ENCODE assay signal across 9 cellular contexts in the genomic region with DNA sequence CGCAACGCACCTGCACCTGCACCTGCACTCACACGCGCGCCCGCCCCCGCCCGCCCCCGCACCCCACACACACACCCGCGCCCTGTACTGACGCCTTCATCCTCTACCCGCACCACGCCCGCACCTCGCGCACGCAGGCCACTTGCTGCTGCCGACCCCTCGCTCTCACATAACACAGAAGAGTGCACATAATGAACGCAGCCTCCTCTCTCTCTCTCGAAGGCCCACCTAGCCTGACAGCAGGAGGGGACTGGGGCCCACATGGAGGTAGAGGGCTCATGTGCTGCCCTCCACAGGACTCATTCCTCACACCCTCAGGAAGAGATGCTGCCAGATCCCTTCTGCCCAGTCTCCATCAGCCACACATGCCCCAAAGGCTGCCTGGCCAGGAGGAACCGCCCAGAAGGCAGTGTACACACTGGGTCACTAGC. TPM values are rescaled to one million over a fixed set of nuclear protein-coding genes. Genes with fewer than 3 reads are reported as not detected.
DNase-seq lines count a peak whose midpoint lies in the region; ATAC-seq and TF ChIP-seq lines count a peak whose summit lies in the region.
"Had no signal": no experiment of that assay in that cellular context is flagged by ENCODE, and none has a peak within 500 bp of the region (broad histone marks: within the 10 kb centered on the region; RNA-seq: fewer than 3 reads in every experiment).

No MANE protein-coding gene starts in this region.

- intact Hi-C loops in activated B cell treated with CpG ODN at 0.5 μM for 24 hours (cut with micrococcal nuclease), result no loop called here

- H3K4me3 Mint-ChIP-seq in HFFc6 (peak overlapping the region; percentile 8; the same call in 1 of the 2 replicates), activated B cell treated with CpG ODN at 0.5 μM for 24 hours (peak overlapping the region; percentile 76), immature natural killer cell (peak overlapping the region in 4 of 5 donors; percentile 31 to 74 (median 64))

- peaks cover 29% of the 10 kb centered on the region for H3K27me3 ChIP-seq in ACC112 (ENCODE audit: insufficient read depth, low read length)

- POLR2A ChIA-PET in activated B cell treated with CpG ODN at 0.5 μM for 24 hours (lab: Charles Lee) (no interaction called here), GM10248 (lab: Yijun Ruan, JAX) (no interaction called here)

- DNase-seq in HFFc6 (no peak), activated B cell treated with CpG ODN at 0.5 μM for 24 hours (no peak), immature natural killer cell (no peak), GM10248 (ENCODE audit: extremely low spot score) (no peak), RKO (ENCODE audit: low spot score) (no peak)

- H3K9me3 Mint-ChIP-seq in HFFc6, result no peaks in the 10 kb centered on the region
- no peaks in the 10 kb centered on the region for H3K9me3 Mint-ChIP-seq in activated B cell treated with CpG ODN at 0.5 μM for 24 hours
- peaks cover 0 to 1% (median 0%) of the 10 kb centered on the region in 6 donors for H3K9me3 Mint-ChIP-seq in immature natural killer cell

- H3K27ac Mint-ChIP-seq in HFFc6 (no peak overlapping the region), activated B cell treated with CpG ODN at 0.5 μM for 24 hours (no peak overlapping the region), immature natural killer cell (no peak overlapping the region)

- ATAC-seq in activated B cell treated with CpG ODN at 0.5 μM for 24 hours (ENCODE audit: low read depth) (peak; percentile 21), GM21825 (IDR thresholded peaks at IDR 0.05; ENCODE audit: unreplicated experiment) (no peak), HG03108 (IDR thresholded peaks at IDR 0.05; ENCODE audit: unreplicated experiment) (no peak)

- TF ChIP-seq CTCF in HFFc6 (IDR thresholded peaks at IDR 0.05) (no peak), activated B cell treated with CpG ODN at 0.5 μM for 24 hours (IDR thresholded peaks at IDR 0.05) (no peak), GM10248 (IDR thresholded peaks at IDR 0.05; ENCODE audit: control extremely low read depth, extremely low read depth, low read depth, missing control alignments) (no peak)

- H3K4me1 Mint-ChIP-seq in HFFc6 (ENCODE audit: low read depth) (peaks cover 11% of the 10 kb centered on the region), activated B cell treated with CpG ODN at 0.5 μM for 24 hours (peaks cover 9% of the 10 kb centered on the region), immature natural killer cell (peaks cover 0 to 2% of the 10 kb centered on the region in 2 donors)

- CTCF ChIA-PET in activated B cell treated with CpG ODN at 0.5 μM for 24 hours (lab: Charles Lee), result no interaction called here
- CTCF ChIA-PET in GM10248 (lab: Yijun Ruan, JAX), result no interaction called here

- H2AFZ ChIP-seq in ACC112 (ENCODE audit: low read length, unreplicated experiment), result no peak overlapping the region

- H3K27ac ChIP-seq in ACC112 (ENCODE audit: low read depth, low read length), result no peak overlapping the region
- H3K27ac ChIP-seq: HL-60 had no signal

- peak overlapping the region; percentile 31; the same call in 1 of the 2 replicates for H3K4me3 ChIP-seq in ACC112 (ENCODE audit: low read depth, low read length)

- no peaks in the 10 kb centered on the region for H3K36me3 ChIP-seq in ACC112 (ENCODE audit: insufficient read depth, low read length)

- no peaks in the 10 kb centered on the region for H3K36me3 Mint-ChIP-seq in HFFc6 (ENCODE audit: low read depth)
- H3K36me3 Mint-ChIP-seq in activated B cell treated with CpG ODN at 0.5 μM for 24 hours (ENCODE audit: low read depth), result no peaks in the 10 kb centered on the region
- H3K36me3 Mint-ChIP-seq in immature natural killer cell, result no peaks in the 10 kb centered on the region

- no peaks in the 10 kb centered on the region for H3K4me1 ChIP-seq in ACC112 (ENCODE audit: control insufficient read depth, insufficient read depth, low read length, unreplicated experiment)

- no peaks in the 10 kb centered on the region for H3K79me2 ChIP-seq in ACC112 (ENCODE audit: control insufficient read depth, insufficient read depth, low read length, unreplicated experiment)

- peaks cover 37% of the 10 kb centered on the region for H3K27me3 Mint-ChIP-seq in HFFc6 (ENCODE audit: insufficient read depth)
- H3K27me3 Mint-ChIP-seq in activated B cell treated with CpG ODN at 0.5 μM for 24 hours, result peaks cover 37% of the 10 kb centered on the region
- H3K27me3 Mint-ChIP-seq in immature natural killer cell (ENCODE audit: low read depth in 3 of 3), result peaks cover 11 to 18% (median 16%) of the 10 kb centered on the region in 3 donors

RNA-seq across cellular contexts. Expression of gene CAMK2B, which starts 0.4 kb away (rescaled TPM):
- under 1 TPM in 2 of 6 experiments, not detected in 4; 0.11 to 0.41 TPM for total RNA-seq in HFFc6 (2021; fragmentation: NEBNext Ultra II Directional; extraction: Animal tissue kit (Norgen Biotek cat#: 25700))
- total RNA-seq in activated B cell treated with CpG ODN at 0.5 μM for 24 hours, result 0.17 and 0.58 TPM in 2 replicates
- polyA plus RNA-seq in immature natural killer cell, result not detected

Comparison
In these comparisons a context has a peak if more than half of its experiments do, and no peak if none do; other contexts are left out.
1. H3K4me3 Mint-ChIP-seq: peak in every context shown above with its lines; median percentile 76 in activated B cell treated with CpG ODN at 0.5 μM for 24 hours; 64 in immature natural killer cell; 8 in HFFc6.